In the genomic region with DNA sequence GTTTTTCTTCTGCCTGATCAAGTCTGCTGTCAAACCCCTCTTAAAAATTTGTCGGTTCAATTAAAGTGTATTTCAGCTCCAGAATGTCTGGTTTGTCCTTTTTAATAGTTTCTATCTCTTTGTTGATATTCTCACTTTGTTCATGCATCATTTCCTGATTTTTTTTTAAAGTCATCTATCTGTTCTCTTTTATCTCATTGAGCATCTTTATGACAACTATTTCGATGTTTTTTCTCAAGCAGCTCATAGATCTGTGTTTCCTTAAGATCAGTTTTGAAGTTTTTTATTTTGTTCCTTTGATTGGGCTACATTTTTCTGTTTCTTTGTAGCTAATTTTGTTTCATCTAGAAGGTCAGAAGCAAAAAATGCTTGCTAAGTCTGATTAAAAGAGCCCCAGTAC, we compare ENCODE assay signal across 1 cellular context.
TF ChIP-seq lines count a peak whose summit lies in the region.

No MANE protein-coding gene starts in this region.

TF ChIP-seq in H1, 55 proteins besides CTCF, POLR2A, EP300 and RAD21:
- TF ChIP-seq ASH2L (IDR thresholded peaks at IDR 0.05; ENCODE audit: low read length): no peak
- TF ChIP-seq BRCA1 (IDR thresholded peaks at IDR 0.05; ENCODE audit: low read depth, low read length): no peak
- TF ChIP-seq, protein P1, sequence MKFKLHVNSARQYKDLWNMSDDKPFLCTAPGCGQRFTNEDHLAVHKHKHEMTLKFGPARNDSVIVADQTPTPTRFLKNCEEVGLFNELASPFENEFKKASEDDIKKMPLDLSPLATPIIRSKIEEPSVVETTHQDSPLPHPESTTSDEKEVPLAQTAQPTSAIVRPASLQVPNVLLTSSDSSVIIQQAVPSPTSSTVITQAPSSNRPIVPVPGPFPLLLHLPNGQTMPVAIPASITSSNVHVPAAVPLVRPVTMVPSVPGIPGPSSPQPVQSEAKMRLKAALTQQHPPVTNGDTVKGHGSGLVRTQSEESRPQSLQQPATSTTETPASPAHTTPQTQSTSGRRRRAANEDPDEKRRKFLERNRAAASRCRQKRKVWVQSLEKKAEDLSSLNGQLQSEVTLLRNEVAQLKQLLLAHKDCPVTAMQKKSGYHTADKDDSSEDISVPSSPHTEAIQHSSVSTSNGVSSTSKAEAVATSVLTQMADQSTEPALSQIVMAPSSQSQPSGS (IDR thresholded peaks at IDR 0.05; ENCODE audit: low read length): no peak
- no peak for TF ChIP-seq EGR1 (IDR thresholded peaks at IDR 0.05; ENCODE audit: borderline replicate concordance, low read depth, low read length)
- no peak for TF ChIP-seq GTF2F1 (IDR thresholded peaks at IDR 0.05; ENCODE audit: borderline replicate concordance, low read depth, low read length)
- TF ChIP-seq KDM5A (IDR thresholded peaks at IDR 0.05; ENCODE audit: low read length): no peak
- no peak for TF ChIP-seq CBX5 (IDR thresholded peaks at IDR 0.05; ENCODE audit: low read depth, low read length)
- no peak for TF ChIP-seq HDAC6 (IDR thresholded peaks at IDR 0.05; ENCODE audit: low read depth, low read length)
- no peak for TF ChIP-seq CHD1 (IDR thresholded peaks at IDR 0.05; ENCODE audit: low read depth, low read length)
- no peak for TF ChIP-seq PHF8 (conservative IDR thresholded peaks at IDR 0.05; ENCODE audit: low read depth, low read length)
- TF ChIP-seq TAF1 (IDR thresholded peaks at IDR 0.05; ENCODE audit: low read depth, low read length): no peak
- no peak for TF ChIP-seq CHD2 (IDR thresholded peaks at IDR 0.05; ENCODE audit: low read length)
